ENCODE assay signal across 22 cellular contexts in the genomic region with DNA sequence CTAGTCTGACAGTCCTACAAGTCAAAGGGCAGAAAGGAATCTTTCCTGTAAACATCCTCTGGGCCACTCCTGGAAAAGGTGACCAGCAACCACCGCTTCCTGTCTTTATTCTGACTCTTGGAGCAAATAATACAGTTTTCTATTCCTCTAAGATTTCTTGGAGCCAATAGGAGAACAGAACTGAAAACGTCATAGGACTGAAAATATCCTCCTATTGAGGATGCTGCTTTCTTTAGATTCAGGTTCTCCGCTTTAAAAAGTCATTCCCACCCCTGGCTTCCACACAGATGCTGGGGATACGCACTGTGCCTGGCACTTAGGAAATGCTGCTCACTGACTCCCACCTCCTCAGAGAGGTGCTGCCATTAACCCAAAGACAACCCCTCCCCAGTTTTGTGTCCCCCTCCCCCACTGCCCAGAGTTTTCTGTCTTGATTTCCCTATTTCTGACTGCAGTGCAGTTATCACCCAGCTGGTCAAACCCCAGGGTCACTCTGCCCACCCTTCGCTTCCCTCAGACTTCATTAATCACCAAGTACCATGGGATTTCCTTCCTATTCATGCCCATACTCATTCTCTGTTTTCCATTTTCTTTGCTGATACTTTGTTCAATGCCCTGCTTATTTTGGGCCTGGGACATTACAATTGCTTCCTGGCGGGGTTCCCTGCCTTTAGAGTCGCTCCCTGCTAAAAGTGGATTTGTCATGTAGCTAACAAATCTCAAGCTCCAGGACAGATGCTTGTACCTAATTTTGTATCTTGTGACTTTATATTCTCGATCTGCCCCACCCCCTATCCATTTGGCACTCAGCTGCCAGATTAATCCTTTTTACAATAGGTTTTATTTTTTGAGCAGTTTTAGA.
DNase-seq lines count a peak whose midpoint lies in the region; ATAC-seq and TF ChIP-seq lines count a peak whose summit lies in the region.
"Had no signal": no experiment of that assay in that cellular context is flagged by ENCODE, and none has a peak within 500 bp of the region (broad histone marks: within the 10 kb centered on the region; RNA-seq: fewer than 3 reads in every experiment).

No MANE protein-coding gene starts in this region.

- TF ChIP-seq CTCF in heart right ventricle (IDR thresholded peaks at IDR 0.05) (no peak), nephron (IDR thresholded peaks at IDR 0.05; ENCODE audit: unreplicated experiment in 3 of 3) (no peak), mesothelial cell of epicardium (IDR thresholded peaks at IDR 0.05; ENCODE audit: unreplicated experiment) (no peak)

- no peaks in the 10 kb centered on the region for H3K36me3 Mint-ChIP-seq in nephron (ENCODE audit: low read depth)
- no peaks in the 10 kb centered on the region for H3K36me3 Mint-ChIP-seq in mesothelial cell of epicardium
- H3K36me3 Mint-ChIP-seq: activated naive CD8-positive, alpha-beta T cell treated with anti-CD3 and anti-CD28 coated beads for 36 hours had no signal

- peaks cover 61% of the 10 kb centered on the region for H3K4me1 Mint-ChIP-seq in nephron
- H3K4me1 Mint-ChIP-seq in mesothelial cell of epicardium, result peaks cover 64% of the 10 kb centered on the region
- H3K4me1 Mint-ChIP-seq: activated naive CD8-positive, alpha-beta T cell treated with anti-CD3 and anti-CD28 coated beads for 36 hours had no signal

- H3K36me3 ChIP-seq in heart right ventricle, result no peaks in the 10 kb centered on the region
- H3K36me3 ChIP-seq: BE2C, neutrophil, Peyer's patch, upper lobe of right lung had no signal

- no peak for DNase-seq in heart right ventricle
- no peak for DNase-seq in cardiac septum (ENCODE audit: low spot score)
- DNase-seq in left ventricle myocardium superior, result no peak
- no peak for DNase-seq in mesothelial cell of epicardium (ENCODE audit: low spot score in 2 of 2, unreplicated experiment in 2 of 2)
- DNase-seq in DMS53 (lab: John Stamatoyannopoulos, UW), result no peak
- no peak for DNase-seq in NCI-H2171 treated with DMSO at 0.1 percent for 48 hours (lab: John Stamatoyannopoulos, UW)
- DNase-seq in MV-4-11 (lab: John Stamatoyannopoulos, UW), result no peak
- DNase-seq: activated naive CD8-positive, alpha-beta T cell treated with anti-CD3 and anti-CD28 coated beads for 36 hours; activated T-cell treated with anti-CD3 and anti-CD28 coated beads, Interleukin-2, amount 50 U/mL, for 72 hours; BE2C; COR-L47; hippocampal formation; mucosa of descending colon; NCI-H1417 treated with DMSO at 0.1 percent for 48 hours; NCI-H2171; NCI-H748 treated with DMSO at 0.1 percent for 48 hours; Peyer's patch; SK-N-SH; stimulated activated naive CD8-positive, alpha-beta T cell treated with anti-CD3 and anti-CD28 coated beads, Interleukin-15, Interleukin-2, amounts not matched to agents 100 U/mL and 50 U/mL, for 24 hours; upper lobe of right lung had no signal

- intact Hi-C loops in heart right ventricle (cut with DNase I) (loop anchor here in 2 of 10 donors (5.0 to 10.0 kb wide), 2 partner anchors 65 to 72 kb away; no protein-coding TSS in a partner anchor), cardiac septum (cut with DNase I) (no loop called here), left ventricle myocardium superior (cut with micrococcal nuclease) (loop anchor here (10.0 kb wide), 1 partner anchor 75 kb away; no protein-coding TSS in a partner anchor)

- peaks cover 7 to 71% (median 41%) of the 10 kb centered on the region in 9 donors for H3K4me1 ChIP-seq in heart right ventricle
- H3K4me1 ChIP-seq: BE2C had no signal

- WGBS in heart right ventricle, 2 donors, result 51 to 56% methylated on average over 8 of the region's 8 CpGs

- H3K4me3 Mint-ChIP-seq in nephron (no peak overlapping the region), mesothelial cell of epicardium (no peak overlapping the region)
- H3K4me3 Mint-ChIP-seq: activated naive CD8-positive, alpha-beta T cell treated with anti-CD3 and anti-CD28 coated beads for 36 hours; activated T-cell treated with anti-CD3 and anti-CD28 coated beads, Interleukin-2, amount 50 U/mL, for 72 hours had no signal

- peak overlapping the region; percentile 33 to 58 (median 57) for H3K27ac Mint-ChIP-seq in nephron
- no peak overlapping the region for H3K27ac Mint-ChIP-seq in mesothelial cell of epicardium
- H3K27ac Mint-ChIP-seq: activated naive CD8-positive, alpha-beta T cell treated with anti-CD3 and anti-CD28 coated beads for 36 hours; activated T-cell treated with anti-CD3 and anti-CD28 coated beads, Interleukin-2, amount 50 U/mL, for 72 hours had no signal

- H3K27ac ChIP-seq in heart right ventricle, result peak overlapping the region; percentile 32 to 84 (median 72)
- H3K27ac ChIP-seq: neutrophil, Peyer's patch, upper lobe of right lung had no signal

- H3K4me3 ChIP-seq in heart right ventricle, result no peak overlapping the region
- H3K4me3 ChIP-seq: mucosa of descending colon, Peyer's patch, upper lobe of right lung had no signal

- H3K27me3 Mint-ChIP-seq in nephron (ENCODE audit: low read depth), result no peaks in the 10 kb centered on the region
- peaks cover 1% of the 10 kb centered on the region for H3K27me3 Mint-ChIP-seq in mesothelial cell of epicardium (ENCODE audit: low read depth)

- peak in 5 of 8 donors; percentile 59 to 77 (median 73) for ATAC-seq in heart right ventricle
- peak; percentile 35 for ATAC-seq in left ventricle myocardium superior
- ATAC-seq: activated T-cell treated with anti-CD3 and anti-CD28 coated beads, Interleukin-2, amount 50 U/mL, for 72 hours; mucosa of descending colon; stimulated activated naive CD8-positive, alpha-beta T cell treated with anti-CD3 and anti-CD28 coated beads, Interleukin-15, Interleukin-2, amounts not matched to agents 100 U/mL and 50 U/mL, for 24 hours; upper lobe of right lung had no signal

- H3K9me3 Mint-ChIP-seq in nephron, result no peaks in the 10 kb centered on the region
- no peaks in the 10 kb centered on the region for H3K9me3 Mint-ChIP-seq in mesothelial cell of epicardium
- H3K9me3 Mint-ChIP-seq: activated naive CD8-positive, alpha-beta T cell treated with anti-CD3 and anti-CD28 coated beads for 36 hours; activated T-cell treated with anti-CD3 and anti-CD28 coated beads, Interleukin-2, amount 50 U/mL, for 72 hours had no signal

- H3K9me3 ChIP-seq in heart right ventricle, result no peaks in the 10 kb centered on the region
- H3K9me3 ChIP-seq: BE2C, mucosa of descending colon, neutrophil, Peyer's patch, SK-N-SH, upper lobe of right lung had no signal

- peaks cover 0 to 3% (median 0%) of the 10 kb centered on the region in 7 donors for H3K27me3 ChIP-seq in heart right ventricle
- H3K27me3 ChIP-seq: BE2C, neutrophil, Peyer's patch, upper lobe of right lung had no signal
